ENCODE assay signal across 31 cellular contexts in genomic region chr2:229857634-229858033, GRCh38.
DNase-seq lines count a peak whose midpoint lies in the region; ATAC-seq and TF ChIP-seq lines count a peak whose summit lies in the region.
"Had no signal": no experiment of that assay in that cellular context is flagged by ENCODE, and none has a peak within 500 bp of the region (broad histone marks: within the 10 kb centered on the region; RNA-seq: fewer than 3 reads in every experiment).

No MANE protein-coding gene starts in this region.

- POLR2A ChIA-PET in AG04450 (lab: Yijun Ruan, JAX): no interaction called here
- POLR2A ChIA-PET in CD4-positive, alpha-beta T cell (lab: Charles Lee): interaction anchor here (1.2 kb wide), 1 partner anchor 63 kb away, joined by 5 read pairs; no protein-coding TSS in a partner anchor

- TF ChIP-seq CTCF in AG04450 (IDR thresholded peaks at IDR 0.05; ENCODE audit: low read depth, low read length): no peak
- TF ChIP-seq CTCF in CD4-positive, alpha-beta T cell (IDR thresholded peaks at IDR 0.05): no peak

- H3K27me3 ChIP-seq in AG04450 (ENCODE audit: control insufficient read depth, insufficient read depth, low read length): no peaks in the 10 kb centered on the region
- no peaks in the 10 kb centered on the region for H3K27me3 ChIP-seq in CD4-positive, alpha-beta T cell (ENCODE audit: control insufficient read depth, insufficient read depth, low read length)
- H3K27me3 ChIP-seq: colonic mucosa, heart left ventricle, sigmoid colon, suprapubic skin, upper lobe of right lung had no signal

- H3K4me1 Mint-ChIP-seq in CD4-positive, alpha-beta T cell (ENCODE audit: low read depth): peaks cover 74% of the 10 kb centered on the region
- peaks cover 27% of the 10 kb centered on the region for H3K4me1 Mint-ChIP-seq in T-helper 17 cell

- no peak for ATAC-seq in CD4-positive, alpha-beta T cell (ENCODE audit: poor library complexity)
- no peak for ATAC-seq in T-helper 17 cell
- ATAC-seq in GM21423 (IDR thresholded peaks at IDR 0.05; ENCODE audit: unreplicated experiment): no peak
- ATAC-seq: activated CD8-positive, alpha-beta T cell treated with anti-CD3 and anti-CD28 coated beads, Interleukin-2, amount 10 ng/mL, durations not matched to agents 7 days and 5 days; heart left ventricle; left cardiac atrium; upper lobe of right lung had no signal

- H3K4me3 ChIP-seq in AG04450 (ENCODE audit: low read depth, low read length): no peak overlapping the region
- H3K4me3 ChIP-seq: colonic mucosa, heart left ventricle, prostate gland, sigmoid colon, suprapubic skin, upper lobe of right lung had no signal

- H3K36me3 Mint-ChIP-seq in CD4-positive, alpha-beta T cell (ENCODE audit: low read depth): peaks cover 76% of the 10 kb centered on the region
- H3K36me3 Mint-ChIP-seq in T-helper 17 cell (ENCODE audit: low read depth): peaks cover 10% of the 10 kb centered on the region

- peak overlapping the region; percentile 58 for H3K27ac ChIP-seq in AG04450 (ENCODE audit: low read depth, low read length)
- H3K27ac ChIP-seq in CD4-positive, alpha-beta T cell (ENCODE audit: low read depth, low read length): no peak overlapping the region
- H3K27ac ChIP-seq: colonic mucosa, heart left ventricle, prostate gland, sigmoid colon, suprapubic skin, upper lobe of right lung had no signal

- H3K27ac Mint-ChIP-seq in CD4-positive, alpha-beta T cell: peak overlapping the region; percentile 68
- H3K27ac Mint-ChIP-seq in T-helper 17 cell: peak overlapping the region; percentile 45
- H3K27ac Mint-ChIP-seq: activated CD8-positive, alpha-beta T cell treated with anti-CD3 and anti-CD28 coated beads, Interleukin-2, amount 10 ng/mL, durations not matched to agents 7 days and 5 days had no signal

- CTCF ChIA-PET in AG04450 (lab: Charles Lee): interaction anchor here (0.9 kb wide), 2 partner anchors 56 to 78 kb away, joined by 4 read pairs; no protein-coding TSS in a partner anchor
- CTCF ChIA-PET in CD4-positive, alpha-beta T cell (lab: Charles Lee): interaction anchor here (1.1 kb wide), 1 partner anchor 19 kb away, joined by 4 read pairs; no protein-coding TSS in a partner anchor

- H3K9me3 ChIP-seq in AG04450 (ENCODE audit: control insufficient read depth, insufficient read depth, low read length) (no peaks in the 10 kb centered on the region), T-helper 17 cell (ENCODE audit: control insufficient read depth, low read length, poor library complexity, severe bottlenecking) (no peaks in the 10 kb centered on the region)
- no peaks in the 10 kb centered on the region for H3K9me3 ChIP-seq in CD4-positive, alpha-beta T cell (ENCODE audit: control insufficient read depth, low read length)
- H3K9me3 ChIP-seq: colonic mucosa, heart left ventricle, prostate gland, sigmoid colon, suprapubic skin, upper lobe of right lung had no signal

- intact Hi-C loops in CD4-positive, alpha-beta T cell (cut with DNase I, micrococcal nuclease): loop anchor here in 1 of 2 experiments (10.0 kb wide), 1 partner anchor 53 kb away; no protein-coding TSS in a partner anchor

- DNase-seq in AG04450 (ENCODE audit: low read depth, low spot score): peak; percentile 24
- DNase-seq in CD4-positive, alpha-beta T cell: no peak
- DNase-seq in T-helper 17 cell: no peak
- peak; percentile 7 for DNase-seq in hepatic stellate cell (ENCODE audit: low spot score)
- DNase-seq in D341Med (ENCODE audit: low spot score): no peak
- DNase-seq in occipital lobe (lab: John Stamatoyannopoulos, UW): no peak
- DNase-seq in AG20443 (ENCODE audit: low spot score): no peak
- DNase-seq: activated CD4-positive, CD25-positive, alpha-beta regulatory T cell; activated CD8-positive, alpha-beta T cell treated with anti-CD3 and anti-CD28 coated beads, Interleukin-2, amount 10 ng/mL, durations not matched to agents 7 days and 5 days; activated gamma-delta T cell treated with Interleukin-2 at 50 U/mL for 16 hours; colonic mucosa; DMS53; effector CD8-positive, alpha-beta T cell; foreskin fibroblast; GF-D8; H7; heart left ventricle; left cardiac atrium; mammary epithelial cell; NCI-H1105 treated with DMSO at 0.1 percent for 48 hours; NCI-H2029; NCI-H2227 treated with DMSO at 0.1 percent for 48 hours; NCI-H526 treated with DMSO at 0.1 percent for 48 hours; sigmoid colon; stimulated activated CD4-positive, alpha-beta T cell treated with anti-CD3 and anti-CD28 coated beads, Interleukin-4, amount 100 ng/mL, for 4 hours; stimulated activated naive CD4-positive, alpha-beta T cell; SW 1271; upper lobe of right lung had no signal

- H3K27me3 Mint-ChIP-seq in CD4-positive, alpha-beta T cell: no peaks in the 10 kb centered on the region
- no peaks in the 10 kb centered on the region for H3K27me3 Mint-ChIP-seq in T-helper 17 cell

- no peaks in the 10 kb centered on the region for H3K9me3 Mint-ChIP-seq in CD4-positive, alpha-beta T cell

- no peak overlapping the region for H3K4me3 Mint-ChIP-seq in CD4-positive, alpha-beta T cell
- H3K4me3 Mint-ChIP-seq in T-helper 17 cell: no peak overlapping the region
- H3K4me3 Mint-ChIP-seq: activated CD8-positive, alpha-beta T cell treated with anti-CD3 and anti-CD28 coated beads, Interleukin-2, amount 10 ng/mL, durations not matched to agents 7 days and 5 days had no signal

Comparison
In these comparisons a context has a peak if more than half of its experiments do, and no peak if none do; other contexts are left out.
1. DNase-seq: peak in AG04450 (single experiment) and hepatic stellate cell (single experiment); none in CD4-positive, alpha-beta T cell (0 of 10), T-helper 17 cell (0 of 3), D341Med (single experiment), occipital lobe (single experiment) and AG20443 (single experiment).